Comparison of ENCODE assay signal across 15 cellular contexts in genomic region chr15:92637621-92638020, GRCh38. TPM values are rescaled to one million over a fixed set of nuclear protein-coding genes. Genes with fewer than 3 reads are reported as not detected.
A peak's percentile ranks its signal among the peaks of the same experiment; 100 is the strongest.
DNase-seq lines count a peak whose midpoint lies in the region; ATAC-seq and TF ChIP-seq lines count a peak whose summit lies in the region.
"Had no signal": no experiment of that assay in that cellular context is flagged by ENCODE, and none has a peak within 500 bp of the region (broad histone marks: within the 10 kb centered on the region; RNA-seq: fewer than 3 reads in every experiment).

No MANE protein-coding gene starts in this region.

- TF ChIP-seq POLR2A in gastroesophageal sphincter (IDR thresholded peaks at IDR 0.05) = no peak

- no peaks in the 10 kb centered on the region for H3K27me3 ChIP-seq in gastroesophageal sphincter
- H3K27me3 ChIP-seq: tibial nerve had no signal

- 40% methylated on average over 1 of the region's 7 CpGs; no CpG with 5 or more reads in 1 of the 2 donors for WGBS in gastroesophageal sphincter (ENCODE audit: low coverage in 1 of 2), 2 donors

- no peak for TF ChIP-seq EP300 in gastroesophageal sphincter (IDR thresholded peaks at IDR 0.05)

- no peaks in the 10 kb centered on the region for H3K36me3 ChIP-seq in gastroesophageal sphincter
- H3K36me3 ChIP-seq: tibial nerve had no signal

- ATAC-seq in gastroesophageal sphincter (no peak), sciatic nerve (peak; percentile 17), GM19035 (IDR thresholded peaks at IDR 0.05; ENCODE audit: unreplicated experiment) (no peak), HG03469 (IDR thresholded peaks at IDR 0.05; ENCODE audit: unreplicated experiment) (no peak)
- ATAC-seq: SK-N-SH treated with all-trans-retinoic acid at 6 μM for 48 hours had no signal

- peak overlapping the region; percentile 75 to 90 (median 82) for H3K27ac ChIP-seq in gastroesophageal sphincter

- H3K4me1 ChIP-seq in gastroesophageal sphincter = peaks cover 11 to 63% (median 28%) of the 10 kb centered on the region in 3 donors

- no peaks in the 10 kb centered on the region for H3K9me3 ChIP-seq in gastroesophageal sphincter

- no peak overlapping the region for H3K4me3 ChIP-seq in gastroesophageal sphincter
- H3K4me3 ChIP-seq: tibial nerve had no signal

- DNase-seq in DMS 273 (lab: John Stamatoyannopoulos, UW; ENCODE audit: unreplicated experiment) (peak; percentile 28), DMS 273 treated with DMSO at 0.1 percent for 48 hours (lab: John Stamatoyannopoulos, UW) (no peak), NCI-H526 treated with DMSO at 0.1 percent for 48 hours (lab: John Stamatoyannopoulos, UW) (peak; percentile 49), sciatic nerve (ENCODE audit: low spot score) (no peak), HuH-7.5 (ENCODE audit: low spot score) (no peak)
- DNase-seq: 8988T; activated CD4-positive, CD25-positive, alpha-beta regulatory T cell treated with anti-CD3 and anti-CD28 coated beads, Interleukin-2, amount 50 U/mL, for 72 hours; activated T-cell treated with anti-CD3 and anti-CD28 coated beads, Interleukin-2, amount 50 U/mL, for 48 hours; cortex of kidney; MV-4-11 had no signal

- no peak for TF ChIP-seq CTCF in gastroesophageal sphincter (IDR thresholded peaks at IDR 0.05)

- intact Hi-C loops in sciatic nerve (cut with DNase I) = no loop called here

RNA-seq across cellular contexts. Expression of gene FAM174B, which starts 18.0 kb away (rescaled TPM):
- 10 to 100 TPM in 3 of 4 donors, 1 to 10 TPM in 1; 9.2 to 15.5 (median 13.3) TPM for total RNA-seq in gastroesophageal sphincter
- total RNA-seq in sciatic nerve = 17.5 TPM

Comparison
In these comparisons a context has a peak if more than half of its experiments do, and no peak if none do; other contexts are left out.
1. DNase-seq: peak in DMS 273 (single experiment) and NCI-H526 treated with DMSO at 0.1 percent for 48 hours (single experiment); none in DMS 273 treated with DMSO at 0.1 percent for 48 hours (single experiment), sciatic nerve (single experiment) and HuH-7.5 (single experiment).